ENCODE assay signal across 19 cellular contexts in the genomic region with DNA sequence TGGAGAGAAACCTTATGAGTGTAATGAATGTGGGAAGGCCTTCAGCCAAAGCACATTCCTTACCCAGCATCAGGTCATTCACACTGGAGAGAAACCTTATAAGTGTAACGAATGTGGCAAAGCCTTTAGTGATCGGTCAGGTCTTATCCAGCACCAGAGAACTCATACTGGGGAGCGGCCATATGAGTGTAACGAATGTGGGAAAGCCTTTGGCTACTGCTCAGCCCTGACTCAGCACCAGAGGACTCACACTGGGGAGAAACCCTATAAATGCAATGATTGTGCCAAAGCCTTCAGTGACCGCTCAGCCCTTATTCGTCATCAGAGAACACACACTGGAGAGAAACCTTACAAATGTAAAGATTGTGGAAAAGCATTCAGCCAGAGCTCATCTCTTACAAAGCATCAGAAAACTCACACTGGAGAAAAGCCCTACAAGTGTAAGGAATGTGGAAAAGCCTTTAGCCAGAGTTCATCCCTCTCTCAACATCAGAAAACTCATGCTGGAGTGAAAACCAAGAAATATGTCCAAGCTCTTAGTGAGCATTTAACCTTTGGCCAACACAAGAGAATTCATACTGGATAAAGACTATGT. TPM values are rescaled to one million over a fixed set of nuclear protein-coding genes. Genes with fewer than 3 reads are reported as not detected.
"Had no signal": no experiment of that assay in that cellular context is flagged by ENCODE, and none has a peak within 500 bp of the region (broad histone marks: within the 10 kb centered on the region; RNA-seq: fewer than 3 reads in every experiment).

No MANE protein-coding gene starts in this region.

- H3K36me3 ChIP-seq: adrenal gland, ovary had no signal

- H3K4me1 ChIP-seq: adrenal gland, gastrocnemius medialis, heart right ventricle, lower lobe of right lung, sigmoid colon, stomach had no signal

- DNase-seq: activated CD4-positive, alpha-beta memory T cell treated with anti-CD3 and anti-CD28 coated beads, Interleukin-2, amount 10 ng/mL, durations not matched to agents 7 days and 5 days; activated CD4-positive, alpha-beta T cell treated with anti-CD3 and anti-CD28 coated beads for 4 hours; activated effector memory CD4-positive, alpha-beta T cell treated with Interleukin-2 at 50 U/mL for 16 hours; activated naive CD4-positive, alpha-beta T cell treated with anti-CD3 and anti-CD28 coated beads, Interleukin-2, amount 50 U/mL, for 16 hours; activated T-cell treated with anti-CD3 and anti-CD28 coated beads, Interleukin-2, amount 50 U/mL, for 4 hours; adrenal gland; dermis blood vessel endothelial cell; erythroblast; gastrocnemius medialis; heart right ventricle; left cardiac atrium; lower lobe of right lung; naive thymus-derived CD4-positive, alpha-beta T cell; ovary; sigmoid colon; stimulated activated CD4-positive, alpha-beta T cell treated with anti-CD3 and anti-CD28 coated beads, Interleukin-1b, Interleukin-23, amount 100 ng/mL, for 48 hours; stomach had no signal

- ATAC-seq: activated T-cell treated with anti-CD3 and anti-CD28 coated beads, Interleukin-2, amount 50 U/mL, for 4 hours; gastrocnemius medialis; heart right ventricle; left cardiac atrium; lower lobe of right lung; naive thymus-derived CD4-positive, alpha-beta T cell; WTC11 had no signal

- H3K27me3 ChIP-seq: adrenal gland, gastrocnemius medialis, heart right ventricle, ovary, sigmoid colon, stomach had no signal

- FAIRE-seq: TTC549 had no signal

- H3K27ac ChIP-seq: adrenal gland, gastrocnemius medialis, heart right ventricle, lower lobe of right lung, ovary, sigmoid colon, stomach had no signal

- H3K4me3 ChIP-seq: adrenal gland, heart right ventricle, lower lobe of right lung, ovary, sigmoid colon, stomach had no signal

RNA-seq across cellular contexts. Expression of a gene that starts 59.1 kb away (rescaled TPM):
- polyA plus RNA-seq: naive thymus-derived CD4-positive, alpha-beta T cell had no signal
